ENCODE assay signal across 35 cellular contexts in the genomic region with DNA sequence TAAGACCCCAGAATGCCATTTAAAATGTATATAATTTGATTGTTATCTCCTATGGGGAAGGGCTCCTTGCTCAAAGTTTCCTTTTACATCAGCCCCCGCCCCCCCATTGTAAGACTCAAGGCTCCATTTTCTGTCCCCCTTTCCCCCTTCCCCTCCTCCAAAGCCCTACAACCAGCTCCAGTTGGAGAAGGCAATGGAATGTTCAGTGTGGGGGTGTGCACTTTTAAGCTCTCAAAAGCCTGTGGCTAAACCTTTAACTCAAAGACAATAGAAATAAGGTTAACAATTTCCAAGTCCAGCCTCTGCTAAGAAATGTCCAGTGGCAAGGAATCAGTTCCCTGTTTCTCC.
DNase-seq lines count a peak whose midpoint lies in the region; ATAC-seq, FAIRE-seq and TF ChIP-seq lines count a peak whose summit lies in the region.
"Had no signal": no experiment of that assay in that cellular context is flagged by ENCODE, and none has a peak within 500 bp of the region (broad histone marks: within the 10 kb centered on the region; RNA-seq: fewer than 3 reads in every experiment).

No MANE protein-coding gene starts in this region.

- H3K36me3 ChIP-seq in HepG2 (replicated peaks in 1 of 2; ENCODE audit: control insufficient read depth in 1 of 2, insufficient read depth in 2 of 2, low read length in 2 of 2) = no peaks in the 10 kb centered on the region
- H3K36me3 ChIP-seq in right lobe of liver = no peaks in the 10 kb centered on the region
- H3K36me3 ChIP-seq in mesendoderm (ENCODE audit: control insufficient read depth, insufficient read depth, low read length) = no peaks in the 10 kb centered on the region
- H3K36me3 ChIP-seq: heart right ventricle, left lung, sigmoid colon, stomach, tibial artery had no signal

- BruUV-seq in HepG2 (replicated peaks; lab: Mats Ljungman, UMichigan) = no TSS peak

- no peak for DNase-seq in HepG2 (ENCODE audit: low spot score)
- DNase-seq in right lobe of liver = no peak
- peak; percentile 17 for DNase-seq in dedifferentiated amniotic fluid mesenchymal stem cell (ENCODE audit: extremely low spot score)
- peak; percentile 45 for DNase-seq in mesendoderm
- DNase-seq in T1000 (lab: John Stamatoyannopoulos, UW) = no peak
- no peak for DNase-seq in DMS 273 treated with DMSO at 0.1 percent for 48 hours (lab: John Stamatoyannopoulos, UW)
- no peak for DNase-seq in T-helper 1 cell
- DNase-seq: activated B cell treated with CpG ODN at 0.5 μM for 24 hours; activated CD4-positive, alpha-beta memory T cell treated with anti-CD3 and anti-CD28 coated beads for 36 hours; activated effector memory CD4-positive, alpha-beta T cell treated with Interleukin-2 at 50 U/mL for 16 hours; activated naive CD8-positive, alpha-beta T cell treated with anti-CD3 and anti-CD28 coated beads, Interleukin-2, amount 10 ng/mL, durations not matched to agents 7 days and 5 days; AML-193; CD8-positive, alpha-beta T cell; DMS153; effector CD8-positive, alpha-beta T cell; erythroblast; foreskin keratinocyte; heart right ventricle; immature natural killer cell; left lung; mucosa of descending colon; NCI-H1092 treated with DMSO at 0.1 percent for 48 hours; NCI-H1930; NCI-H2227 treated with DMSO at 0.1 percent for 48 hours; NCI-H69; posterior cingulate gyrus; RPMI8226; sigmoid colon; stomach; T-helper 9 cell; tibial artery had no signal

- H3K4me1 ChIP-seq in HepG2 (ENCODE audit: insufficient read depth, low read length) = no peaks in the 10 kb centered on the region
- H3K4me1 ChIP-seq in right lobe of liver = no peaks in the 10 kb centered on the region
- peaks cover 7% of the 10 kb centered on the region for H3K4me1 ChIP-seq in mesendoderm (ENCODE audit: control insufficient read depth, low read depth, low read length)
- H3K4me1 ChIP-seq: heart right ventricle, left lung, tibial artery had no signal

- no peak overlapping the region for H2AFZ ChIP-seq in HepG2 (ENCODE audit: low read length)

- TF ChIP-seq RAD21 in HepG2 (CRISPR knock-in tag; IDR thresholded peaks at IDR 0.05) = no peak

- intact Hi-C loops in HepG2 (cut with micrococcal nuclease; ENCODE audit: unreplicated experiment) = no loop called here
- intact Hi-C loops in right lobe of liver (cut with DNase I) = no loop called here

- no peak overlapping the region for H4K8ac ChIP-seq in mesendoderm (ENCODE audit: low read depth, low read length)

- H3K9ac ChIP-seq in HepG2 (ENCODE audit: insufficient read depth, low read depth, low read length) = no peak overlapping the region
- H3K9ac ChIP-seq in mesendoderm (ENCODE audit: low read length) = no peak overlapping the region

- peak overlapping the region; percentile 1 for H3K56ac ChIP-seq in mesendoderm (ENCODE audit: low read length)

- no peaks in the 10 kb centered on the region for H4K20me1 ChIP-seq in HepG2 (ENCODE audit: insufficient read depth, low read length)

- TF ChIP-seq CTCF in HepG2 (CRISPR knock-in tag; IDR thresholded peaks at IDR 0.05) (no peak), right lobe of liver (IDR thresholded peaks at IDR 0.05) (no peak)

- H3K9me3 ChIP-seq in HepG2 (ENCODE audit: low read length) (no peaks in the 10 kb centered on the region), right lobe of liver (no peaks in the 10 kb centered on the region)
- H3K9me3 ChIP-seq: heart right ventricle, left lung, mucosa of descending colon, sigmoid colon, stomach, tibial artery had no signal

- TF ChIP-seq EP300 in HepG2 (IDR thresholded peaks at IDR 0.05; ENCODE audit: low read depth in 2 of 2, low read length in 2 of 2) = no peak
- no peak for TF ChIP-seq EP300 in HepG2 (CRISPR knock-in tag; IDR thresholded peaks at IDR 0.05; ENCODE audit: borderline replicate concordance)

- H2AK5ac ChIP-seq in mesendoderm (ENCODE audit: low read length) = no peak overlapping the region

- H2BK120ac ChIP-seq in mesendoderm (ENCODE audit: low read depth, low read length) = peak overlapping the region; percentile 68

- H3K27me3 ChIP-seq in HepG2 (ENCODE audit: control insufficient read depth in 1 of 2, insufficient read depth in 2 of 2, low read length in 2 of 2) (peaks cover 4 to 41% of the 10 kb centered on the region in 2 experiments; a peak in 3 of 5 replicates), right lobe of liver (no peaks in the 10 kb centered on the region), mesendoderm (ENCODE audit: insufficient read depth, low read length, poor library complexity) (no peaks in the 10 kb centered on the region)
- H3K27me3 ChIP-seq: foreskin keratinocyte, left lung had no signal

- CTCF ChIA-PET in HepG2 (lab: Yijun Ruan, JAX; ENCODE audit: low intra/inter-chr PET ratio, low total read pairs) = no interaction called here

- ATAC-seq in HepG2 = no peak
- no peak for ATAC-seq in right lobe of liver
- ATAC-seq in HG03196 (IDR thresholded peaks at IDR 0.05; ENCODE audit: unreplicated experiment) = no peak
- ATAC-seq: CD8-positive, alpha-beta T cell; heart right ventricle; left lung; mucosa of descending colon had no signal

- 0% methylated on average over 1 of the region's 1 CpG for WGBS in HepG2 (ENCODE audit: low lambda C conversion rate)
- 38% methylated on average over 1 of the region's 1 CpG for WGBS in right lobe of liver (ENCODE audit: insufficient coverage, low coverage, low lambda C conversion rate, missing lambda C conversion rate)
- no CpG with 5 or more reads among the region's 1 CpG for WGBS in mesendoderm (ENCODE audit: extremely low coverage, insufficient coverage, low lambda C conversion rate)

- H3K4me2 ChIP-seq in HepG2 (ENCODE audit: low read depth, low read length) = no peak overlapping the region
- no peak overlapping the region for H3K4me2 ChIP-seq in mesendoderm (ENCODE audit: low read length)

- no peak overlapping the region for H3K23ac ChIP-seq in mesendoderm (ENCODE audit: low read length)

- POLR2A ChIA-PET in HepG2 (lab: Yijun Ruan, JAX) = no interaction called here

- H3K79me2 ChIP-seq in HepG2 (ENCODE audit: insufficient read depth, low read length) (no peaks in the 10 kb centered on the region), mesendoderm (ENCODE audit: control insufficient read depth, insufficient read depth, low read length) (no peaks in the 10 kb centered on the region)

- H3K27ac ChIP-seq in HepG2 (ENCODE audit: extremely low read length, insufficient read depth, low read length) (no peak overlapping the region), right lobe of liver (no peak overlapping the region), mesendoderm (ENCODE audit: low read depth, low read length) (no peak overlapping the region)
- H3K27ac ChIP-seq: 22Rv1, foreskin keratinocyte, heart right ventricle, left lung, sigmoid colon, tibial artery had no signal

- no peak for FAIRE-seq in HepG2 (lab: Jason Lieb, UNC)
- FAIRE-seq: G401.6, GM18507 had no signal

- H3K4me3 ChIP-seq in HepG2 (replicated peaks in 1 of 3; ENCODE audit: insufficient read depth in 1 of 3, low read depth in 2 of 3, low read length in 3 of 3) = no peak overlapping the region
- H3K4me3 ChIP-seq in right lobe of liver = no peak overlapping the region
- no peak overlapping the region for H3K4me3 ChIP-seq in mesendoderm (ENCODE audit: low read length)
- H3K4me3 ChIP-seq: heart right ventricle, left lung, mucosa of descending colon, sigmoid colon, stomach, tibial artery had no signal

- H4K5ac ChIP-seq in mesendoderm (ENCODE audit: low read length) = no peak overlapping the region

- H2BK5ac ChIP-seq in mesendoderm (ENCODE audit: low read length) = no peak overlapping the region

- peak overlapping the region; percentile 92 for H3K18ac ChIP-seq in mesendoderm (ENCODE audit: low read length)

- in situ Hi-C loops in HepG2 (cut with HindIII; ENCODE audit: extremely low pct_ligation_motif_present, low pct_unique_long_range_greater_than_20kb) = no loop called here

- peak overlapping the region; percentile 79 for H3K4ac ChIP-seq in mesendoderm (ENCODE audit: low read depth, low read length)

- H3K79me1 ChIP-seq in mesendoderm (ENCODE audit: low read length) = no peaks in the 10 kb centered on the region

- H2BK15ac ChIP-seq in mesendoderm (replicated peaks; ENCODE audit: low read depth) = no peak overlapping the region

- TF ChIP-seq POLR2A in HepG2 (IDR thresholded peaks at IDR 0.05; ENCODE audit: insufficient read depth in 1 of 2, low read depth in 2 of 2, low read length in 2 of 2) (no peak), right lobe of liver (IDR thresholded peaks at IDR 0.05) (no peak)

TF ChIP-seq in HepG2, 621 proteins besides CTCF, POLR2A, EP300 and RAD21:
- TF ChIP-seq HNRNPK (IDR thresholded peaks at IDR 0.05; ENCODE audit: low read depth, low read length, poor library complexity, severe bottlenecking) (peak; percentile 50), TBX2 (CRISPR knock-in tag; IDR thresholded peaks at IDR 0.05; ENCODE audit: borderline replicate concordance) (no peak)
TF ChIP-seq in HepG2: peak in this region for 1.

Comparison
In these comparisons a context has a peak if more than half of its experiments do, and no peak if none do; other contexts are left out.
1. DNase-seq: peak in dedifferentiated amniotic fluid mesenchymal stem cell (single experiment) and mesendoderm (single experiment); none in HepG2 (single experiment), right lobe of liver (0 of 3), T1000 (single experiment), DMS 273 treated with DMSO at 0.1 percent for 48 hours (single experiment) and T-helper 1 cell (0 of 5).